In the genomic region with DNA sequence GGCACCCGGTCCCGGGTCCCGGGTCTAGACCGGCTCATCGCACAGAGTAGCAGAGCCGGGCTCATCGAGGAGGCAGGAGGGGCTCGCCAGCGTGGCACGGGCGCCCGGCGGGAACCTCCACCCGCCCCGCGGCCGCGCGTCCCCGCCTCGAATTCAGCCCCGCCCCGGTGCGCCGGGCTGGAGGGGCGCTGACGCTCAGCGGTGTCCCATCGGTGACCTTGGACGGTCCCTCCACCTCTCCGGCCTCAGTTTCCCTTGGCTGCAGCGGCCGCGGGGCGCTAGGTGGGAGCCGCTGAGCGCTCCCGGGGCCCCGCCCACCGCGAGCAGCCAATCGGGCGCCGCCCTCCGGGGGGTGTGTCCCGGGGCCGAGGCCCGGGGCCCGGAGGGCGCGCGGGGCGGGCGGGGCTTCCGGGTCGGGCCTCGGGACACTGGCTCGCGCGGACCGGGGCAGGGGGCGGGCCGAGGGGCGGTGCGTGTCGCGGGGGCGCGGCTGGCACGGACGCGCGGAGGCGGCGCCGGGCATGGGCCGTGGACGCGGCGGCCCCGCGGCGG, we compare ENCODE assay signal across 8 cellular contexts. TPM values are rescaled to one million over a fixed set of nuclear protein-coding genes. Genes with fewer than 3 reads are reported as not detected.
DNase-seq lines count a peak whose midpoint lies in the region; ATAC-seq and TF ChIP-seq lines count a peak whose summit lies in the region.

PPARA (plus strand) TSS at position 529 of the 552 bp plus-strand sequence. CDS start 47,858 bp downstream, outside the sequence.

- peak within 1 kb of the TSS; percentile 27; the same call in 1 of the 2 replicates for H3K9ac ChIP-seq in KMS-11

- H3K4me1 ChIP-seq in DOHH2 (ENCODE audit: control insufficient read depth, low read length) = peaks cover 21% of the 10 kb centered on the region
- peaks cover 10% of the 10 kb centered on the region for H3K4me1 ChIP-seq in KMS-11 (ENCODE audit: low read depth, poor library complexity, severe bottlenecking)
- H3K4me1 ChIP-seq in adrenal gland (replicated peaks in 1 of 2) = peaks cover 4 to 23% of the 10 kb centered on the region in 2 donors
- peaks cover 13 to 50% (median 28%) of the 10 kb centered on the region in 4 donors for H3K4me1 ChIP-seq in transverse colon

- H2AFZ ChIP-seq in KMS-11 (ENCODE audit: low read depth) = peak within 1 kb of the TSS; percentile 86

- TF ChIP-seq EP300 in transverse colon (IDR thresholded peaks at IDR 0.05; ENCODE audit: low read depth) = no peak

- H3K36me3 ChIP-seq in DOHH2 (ENCODE audit: control insufficient read depth, low read length) = peaks cover 2% of the 10 kb centered on the region; the same call in 1 of the 2 replicates
- no peaks in the 10 kb centered on the region for H3K36me3 ChIP-seq in KMS-11 (ENCODE audit: insufficient read depth)
- peaks cover 0 to 5% of the 10 kb centered on the region in 2 donors for H3K36me3 ChIP-seq in adrenal gland (replicated peaks in 1 of 2)
- peaks cover 0 to 3% (median 0%) of the 10 kb centered on the region in 4 donors for H3K36me3 ChIP-seq in transverse colon

- peaks cover 12% of the 10 kb centered on the region for H3K4me1 Mint-ChIP-seq in T-helper 1 cell treated with Interleukin-12 subunit alpha and Interleukin-12 subunit beta and Interleukin-4 antibody, amounts not matched to agents 30 μg/mL and 1 μg/mL, for 36 hours (ENCODE audit: low read depth)

- in situ Hi-C loops in transverse colon (cut with MboI; ENCODE audit: low pct_ligation_motif_present in 1 of 4, low pct_unique_long_range_greater_than_20kb in 1 of 4, low sequenced_read_pairs in 3 of 4) = loop anchor here in 1 of 4 donors (10.0 kb wide), 1 partner anchor 145 kb away; the partner anchor contains the start of gene GTSE1

- H3K36me3 Mint-ChIP-seq in T-helper 1 cell treated with Interleukin-12 subunit alpha and Interleukin-12 subunit beta and Interleukin-4 antibody, amounts not matched to agents 30 μg/mL and 1 μg/mL, for 36 hours (ENCODE audit: low read depth) = peaks cover 4% of the 10 kb centered on the region

- peak within 1 kb of the TSS; percentile 41 for H3K27ac Mint-ChIP-seq in T-helper 1 cell treated with Interleukin-12 subunit alpha and Interleukin-12 subunit beta and Interleukin-4 antibody, amounts not matched to agents 30 μg/mL and 1 μg/mL, for 36 hours

- H3K27ac ChIP-seq in DOHH2 (ENCODE audit: low read depth, low read length) (no peak within 1 kb of the TSS), KMS-11 (no peak within 1 kb of the TSS), adrenal gland (peak within 1 kb of the TSS in 4 of 5 donors; percentile 66 to 90 (median 80)), transverse colon (peak within 1 kb of the TSS; percentile 91 to 98 (median 95))

- no peaks in the 10 kb centered on the region for H3K9me2 ChIP-seq in DOHH2 (replicated peaks; ENCODE audit: control insufficient read depth, low read length)

- peaks cover 39% of the 10 kb centered on the region for H3K27me3 Mint-ChIP-seq in T-helper 1 cell treated with Interleukin-12 subunit alpha and Interleukin-12 subunit beta and Interleukin-4 antibody, amounts not matched to agents 30 μg/mL and 1 μg/mL, for 36 hours (ENCODE audit: low read depth)

- H3K4me2 ChIP-seq in DOHH2 (ENCODE audit: low read length) = peak within 1 kb of the TSS; percentile 98
- H3K4me2 ChIP-seq in KMS-11 = peak within 1 kb of the TSS; percentile 78

- H4K20me1 ChIP-seq in DOHH2 (ENCODE audit: control insufficient read depth, insufficient read depth, low read depth, low read length) (peaks cover 4% of the 10 kb centered on the region; the same call in 1 of the 2 replicates), KMS-11 (ENCODE audit: insufficient read depth) (no peaks in the 10 kb centered on the region)

- TF ChIP-seq CTCF in DOHH2 (IDR thresholded peaks at IDR 0.05; ENCODE audit: low read depth, low read length, poor library complexity, severe bottlenecking) (no peak), KMS-11 (conservative IDR thresholded peaks at IDR 0.05; ENCODE audit: low read depth, low read length) (no peak), adrenal gland (IDR thresholded peaks at IDR 0.05) (no peak), transverse colon (IDR thresholded peaks at IDR 0.05) (no peak)

- DNase-seq in adrenal gland = peak; percentile 84 to 94 (median 92)
- peak; percentile 93 for DNase-seq in left cardiac atrium
- DNase-seq in posterior cingulate gyrus = peak; percentile 72 to 98 (median 84)
- DNase-seq in transverse colon = peak; percentile 96

- H3K9me3 Mint-ChIP-seq in T-helper 1 cell treated with Interleukin-12 subunit alpha and Interleukin-12 subunit beta and Interleukin-4 antibody, amounts not matched to agents 30 μg/mL and 1 μg/mL, for 36 hours = no peaks in the 10 kb centered on the region

- H3K79me2 ChIP-seq in DOHH2 (ENCODE audit: control insufficient read depth, low read length) (peaks cover 3% of the 10 kb centered on the region; the same call in 1 of the 2 replicates), KMS-11 (ENCODE audit: insufficient read depth, low read depth) (no peaks in the 10 kb centered on the region)

- no peak for TF ChIP-seq POLR2A in adrenal gland (IDR thresholded peaks at IDR 0.05)
- TF ChIP-seq POLR2A in transverse colon (IDR thresholded peaks at IDR 0.05) = peak; percentile 79

- H3K27me3 ChIP-seq in DOHH2 (ENCODE audit: control insufficient read depth, low read length) (peaks cover 54% of the 10 kb centered on the region), KMS-11 (ENCODE audit: insufficient read depth, low read depth) (peaks cover 36% of the 10 kb centered on the region), adrenal gland (no peaks in the 10 kb centered on the region), transverse colon (no peaks in the 10 kb centered on the region)

- 0 to 1% (median 0%) methylated on average over 5 to 83 of the region's 83 CpGs; no CpG with 5 or more reads in 1 of the 4 donors for WGBS in adrenal gland, 4 donors
- WGBS in transverse colon (ENCODE audit: low coverage in 1 of 2), 2 donors = 1% methylated on average over 16 of the region's 83 CpGs; no CpG with 5 or more reads in 1 of the 2 donors

- intact Hi-C loops in adrenal gland (cut with DNase I) (no loop called here), left cardiac atrium (cut with DNase I) (loop anchor here in 1 of 2 donors (10.0 kb wide), 1 partner anchor 95 kb away; no protein-coding TSS in a partner anchor), posterior cingulate gyrus (cut with DNase I) (loop anchor here (1.0 kb wide), 1 partner anchor 146 kb away; the partner anchor contains the start of gene GTSE1), transverse colon (cut with DNase I; ENCODE audit: low total_unique reads) (loop anchor here (5.0 kb wide), 1 partner anchor 97 kb away; no protein-coding TSS in a partner anchor)

- H3K4me3 Mint-ChIP-seq in T-helper 1 cell treated with Interleukin-12 subunit alpha and Interleukin-12 subunit beta and Interleukin-4 antibody, amounts not matched to agents 30 μg/mL and 1 μg/mL, for 36 hours = peak within 1 kb of the TSS; percentile 81

- H3F3A ChIP-seq in DOHH2 (ENCODE audit: control insufficient read depth, insufficient read depth) = peaks cover 10% of the 10 kb centered on the region

- ATAC-seq in GM21619 (IDR thresholded peaks at IDR 0.05; ENCODE audit: unreplicated experiment) = peak; percentile 61
- peak; percentile 90 to 93 for ATAC-seq in left cardiac atrium

- H3K9me3 ChIP-seq in DOHH2 (ENCODE audit: control insufficient read depth, insufficient read depth, low read length) (no peaks in the 10 kb centered on the region), adrenal gland (replicated peaks in 1 of 3) (no peaks in the 10 kb centered on the region), transverse colon (no peaks in the 10 kb centered on the region)

- H3K4me3 ChIP-seq in DOHH2 (ENCODE audit: low read length) = peak within 1 kb of the TSS; percentile 88
- H3K4me3 ChIP-seq in KMS-11 (IDR thresholded peaks at IDR 0.05; ENCODE audit: insufficient read depth, low read depth, low read length) = no peak within 1 kb of the TSS
- peak within 1 kb of the TSS; percentile 37 to 97 (median 76) for H3K4me3 ChIP-seq in adrenal gland
- peak within 1 kb of the TSS; percentile 85 to 97 (median 90) for H3K4me3 ChIP-seq in transverse colon

RNA-seq across cellular contexts. Expression of gene PPARA, which starts in this region (rescaled TPM):
- 100 to 1,000 TPM in 1 of 8 donors, 10 to 100 TPM in 7; 27.6 to 208 (median 41.7) TPM for total RNA-seq in adrenal gland
- polyA plus RNA-seq in adrenal gland = 10 to 100 TPM in 1 of 3 donors, 1 to 10 TPM in 2; 5.1 to 17.0 (median 8.4) TPM
- 10 to 100 TPM; 49.6 to 66.2 TPM for total RNA-seq in left cardiac atrium
- total RNA-seq in transverse colon = 10 to 100 TPM; 52.0 to 88.1 (median 74.7) TPM

Comparison
In these comparisons a context has a peak if more than half of its experiments do, and no peak if none do; other contexts are left out.
1. H3K27ac ChIP-seq: peak in adrenal gland (4 of 5) and transverse colon (4 of 4); none in DOHH2 (single experiment) and KMS-11 (single experiment).
2. intact Hi-C loops: an anchor here in posterior cingulate gyrus (1.0 kb wide) and transverse colon (5.0 kb wide); none called in adrenal gland.
3. Peak in every context shown above with its lines, with median percentiles within 50 percentile points of each other: DNase-seq.